ENCODE assay signal across 2 cellular contexts in the genomic region with DNA sequence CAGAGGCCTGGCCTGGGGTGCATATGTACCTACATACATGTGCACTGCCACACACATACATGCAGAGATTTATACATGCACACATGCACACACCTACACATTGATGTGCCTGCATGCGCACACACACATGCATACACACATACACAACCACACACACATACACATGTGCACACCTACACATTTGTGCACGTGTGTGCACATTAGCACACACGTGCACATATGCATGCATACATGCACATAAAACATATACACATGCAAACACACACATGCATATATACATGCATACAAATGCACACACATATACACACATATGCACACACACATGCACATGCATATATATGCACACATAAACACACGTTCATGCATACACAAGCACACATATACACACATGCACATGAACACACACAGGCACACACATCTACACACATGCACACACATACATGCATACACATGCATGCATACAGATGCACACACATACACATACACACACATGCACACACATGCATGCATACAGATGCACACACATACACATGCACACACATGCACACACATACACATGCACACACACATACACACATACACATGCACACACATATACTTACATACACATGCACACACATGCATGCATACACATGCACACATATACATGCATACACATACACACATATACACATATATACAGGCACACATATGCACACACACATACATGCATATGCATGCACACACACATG.
TF ChIP-seq lines count a peak whose summit lies in the region.

No MANE protein-coding gene starts in this region.

TF ChIP-seq in GM12891, 5 proteins besides CTCF, POLR2A, EP300 and RAD21 (continued from another document):
- no peak for TF ChIP-seq TAF1 (IDR thresholded peaks at IDR 0.05; ENCODE audit: low read depth, low read length)

TF ChIP-seq in HEK293, 187 proteins besides CTCF, POLR2A, EP300 and RAD21:
- TF ChIP-seq, protein P1, sequence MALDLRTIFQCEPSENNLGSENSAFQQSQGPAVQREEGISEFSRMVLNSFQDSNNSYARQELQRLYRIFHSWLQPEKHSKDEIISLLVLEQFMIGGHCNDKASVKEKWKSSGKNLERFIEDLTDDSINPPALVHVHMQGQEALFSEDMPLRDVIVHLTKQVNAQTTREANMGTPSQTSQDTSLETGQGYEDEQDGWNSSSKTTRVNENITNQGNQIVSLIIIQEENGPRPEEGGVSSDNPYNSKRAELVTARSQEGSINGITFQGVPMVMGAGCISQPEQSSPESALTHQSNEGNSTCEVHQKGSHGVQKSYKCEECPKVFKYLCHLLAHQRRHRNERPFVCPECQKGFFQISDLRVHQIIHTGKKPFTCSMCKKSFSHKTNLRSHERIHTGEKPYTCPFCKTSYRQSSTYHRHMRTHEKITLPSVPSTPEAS (tag by site-specific recombination; IDR thresholded peaks at IDR 0.05) = peak; percentile 97
- TF ChIP-seq, protein P2, sequence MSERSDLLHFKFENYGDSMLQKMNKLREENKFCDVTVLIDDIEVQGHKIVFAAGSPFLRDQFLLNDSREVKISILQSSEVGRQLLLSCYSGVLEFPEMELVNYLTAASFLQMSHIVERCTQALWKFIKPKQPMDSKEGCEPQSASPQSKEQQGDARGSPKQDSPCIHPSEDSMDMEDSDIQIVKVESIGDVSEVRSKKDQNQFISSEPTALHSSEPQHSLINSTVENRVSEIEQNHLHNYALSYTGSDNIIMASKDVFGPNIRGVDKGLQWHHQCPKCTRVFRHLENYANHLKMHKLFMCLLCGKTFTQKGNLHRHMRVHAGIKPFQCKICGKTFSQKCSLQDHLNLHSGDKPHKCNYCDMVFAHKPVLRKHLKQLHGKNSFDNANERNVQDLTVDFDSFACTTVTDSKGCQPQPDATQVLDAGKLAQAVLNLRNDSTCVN (tag by site-specific recombination; optimal IDR thresholded peaks at IDR 0.05) = no peak
